In genomic region chr17:81821603-81822311, GRCh38 we compare ENCODE assay signal across 1 cellular context.
TF ChIP-seq lines count a peak whose summit lies in the region.

No MANE protein-coding gene starts in this region.

TF ChIP-seq in HepG2, 621 proteins besides CTCF, POLR2A, EP300 and RAD21 (continued from another document and continues in another):
- TF ChIP-seq MEIS2 (CRISPR knock-in tag; IDR thresholded peaks at IDR 0.05) (0 out of 2 replicates have a peak, but pooled peaks have one; percentile 20), FOXJ3 (CRISPR knock-in tag; IDR thresholded peaks at IDR 0.05; ENCODE audit: borderline replicate concordance) (no peak), BORCS8-MEF2B (CRISPR knock-in tag; IDR thresholded peaks at IDR 0.05) (no peak), FOSL1 (CRISPR knock-in tag; IDR thresholded peaks at IDR 0.05; ENCODE audit: borderline replicate concordance) (no peak), IKZF5 (CRISPR knock-in tag; IDR thresholded peaks at IDR 0.05) (peak; percentile 62; the same call in 1 of the 2 replicates), RBM39 (IDR thresholded peaks at IDR 0.05; ENCODE audit: low read depth, low read length, poor library complexity, severe bottlenecking) (no peak), CBX2 (IDR thresholded peaks at IDR 0.05; ENCODE audit: low read depth, low read length) (no peak), CBX2 (CRISPR knock-in tag; IDR thresholded peaks at IDR 0.05; ENCODE audit: low read depth) (no peak), POLR2G (IDR thresholded peaks at IDR 0.05; ENCODE audit: low read depth, low read length) (no peak; the same call in none of the 2 replicates), MYC (CRISPR knock-in tag; IDR thresholded peaks at IDR 0.05; ENCODE audit: borderline replicate concordance) (peak; percentile 64; the same call in 1 of the 2 replicates), SSRP1 (CRISPR knock-in tag; IDR thresholded peaks at IDR 0.05) (no peak), RFXANK (CRISPR knock-in tag; IDR thresholded peaks at IDR 0.05) (no peak), ZNF33B (CRISPR knock-in tag; IDR thresholded peaks at IDR 0.05) (no peak), BHLHE40 (IDR thresholded peaks at IDR 0.05; ENCODE audit: low read length) (peak; percentile 53; the same call in 1 of the 2 replicates), ISX (CRISPR knock-in tag; conservative IDR thresholded peaks at IDR 0.05) (no peak), ZNF451 (CRISPR knock-in tag; IDR thresholded peaks at IDR 0.05) (no peak; the same call in 1 of the 2 replicates), AGO1 (IDR thresholded peaks at IDR 0.05; ENCODE audit: low read depth, low read length, poor library complexity, severe bottlenecking) (peak; percentile 62), ZNF354B (CRISPR knock-in tag; IDR thresholded peaks at IDR 0.05) (no peak), NFIB (CRISPR knock-in tag; IDR thresholded peaks at IDR 0.05; ENCODE audit: borderline replicate concordance) (no peak), FOXM1 (CRISPR knock-in tag; IDR thresholded peaks at IDR 0.05) (no peak), EZH2 (conservative IDR thresholded peaks at IDR 0.05; ENCODE audit: low read depth, low read length) (no peak), NCOA1 (CRISPR knock-in tag; IDR thresholded peaks at IDR 0.05) (no peak), MTA3 (CRISPR knock-in tag; IDR thresholded peaks at IDR 0.05) (no peak), NCOA5 (CRISPR knock-in tag; IDR thresholded peaks at IDR 0.05) (no peak), RARA (CRISPR knock-in tag; IDR thresholded peaks at IDR 0.05) (peak; percentile 66), ZNF296 (CRISPR knock-in tag; conservative IDR thresholded peaks at IDR 0.05) (no peak), UBTF (CRISPR knock-in tag; IDR thresholded peaks at IDR 0.05) (no peak), MYNN (CRISPR knock-in tag; IDR thresholded peaks at IDR 0.05; ENCODE audit: low read depth) (no peak), ZFP1 (CRISPR knock-in tag; IDR thresholded peaks at IDR 0.05) (0 out of 2 replicates have a peak, but pooled peaks have one; percentile 51), RFX3 (CRISPR knock-in tag; IDR thresholded peaks at IDR 0.05) (no peak), ZFP36L2 (CRISPR knock-in tag; IDR thresholded peaks at IDR 0.05) (no peak), ATF7-NPFF (CRISPR knock-in tag; IDR thresholded peaks at IDR 0.05; ENCODE audit: low read depth) (no peak), PHB2 (IDR thresholded peaks at IDR 0.05; ENCODE audit: partially characterized antibody) (no peak), ZGPAT (CRISPR knock-in tag; IDR thresholded peaks at IDR 0.05) (peak; percentile 79; the same call in 1 of the 2 replicates), CCAR2 (optimal IDR thresholded peaks at IDR 0.05; ENCODE audit: low read depth, low read length) (no peak), HDAC1 (CRISPR knock-in tag; IDR thresholded peaks at IDR 0.05) (no peak; the same call in 1 of the 2 replicates), ATF2 (CRISPR knock-in tag; IDR thresholded peaks at IDR 0.05) (peak; percentile 50; the same call in 1 of the 2 replicates), ZNF616 (CRISPR knock-in tag; IDR thresholded peaks at IDR 0.05; ENCODE audit: low read depth) (no peak), ZNF317 (CRISPR knock-in tag; IDR thresholded peaks at IDR 0.05) (no peak), ZNF782 (CRISPR knock-in tag; IDR thresholded peaks at IDR 0.05; ENCODE audit: borderline replicate concordance) (no peak), GTF3A (CRISPR knock-in tag; conservative IDR thresholded peaks at IDR 0.05) (no peak), HMGA1 (CRISPR knock-in tag; conservative IDR thresholded peaks at IDR 0.05) (no peak), PPARG (CRISPR knock-in tag; conservative IDR thresholded peaks at IDR 0.05) (peak; percentile 42; the same call in 1 of the 2 replicates)
- TF ChIP-seq, protein P1, sequence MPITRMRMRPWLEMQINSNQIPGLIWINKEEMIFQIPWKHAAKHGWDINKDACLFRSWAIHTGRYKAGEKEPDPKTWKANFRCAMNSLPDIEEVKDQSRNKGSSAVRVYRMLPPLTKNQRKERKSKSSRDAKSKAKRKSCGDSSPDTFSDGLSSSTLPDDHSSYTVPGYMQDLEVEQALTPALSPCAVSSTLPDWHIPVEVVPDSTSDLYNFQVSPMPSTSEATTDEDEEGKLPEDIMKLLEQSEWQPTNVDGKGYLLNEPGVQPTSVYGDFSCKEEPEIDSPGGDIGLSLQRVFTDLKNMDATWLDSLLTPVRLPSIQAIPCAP (CRISPR knock-in tag; IDR thresholded peaks at IDR 0.05; ENCODE audit: low read depth), result no peak
- TF ChIP-seq, protein P2, sequence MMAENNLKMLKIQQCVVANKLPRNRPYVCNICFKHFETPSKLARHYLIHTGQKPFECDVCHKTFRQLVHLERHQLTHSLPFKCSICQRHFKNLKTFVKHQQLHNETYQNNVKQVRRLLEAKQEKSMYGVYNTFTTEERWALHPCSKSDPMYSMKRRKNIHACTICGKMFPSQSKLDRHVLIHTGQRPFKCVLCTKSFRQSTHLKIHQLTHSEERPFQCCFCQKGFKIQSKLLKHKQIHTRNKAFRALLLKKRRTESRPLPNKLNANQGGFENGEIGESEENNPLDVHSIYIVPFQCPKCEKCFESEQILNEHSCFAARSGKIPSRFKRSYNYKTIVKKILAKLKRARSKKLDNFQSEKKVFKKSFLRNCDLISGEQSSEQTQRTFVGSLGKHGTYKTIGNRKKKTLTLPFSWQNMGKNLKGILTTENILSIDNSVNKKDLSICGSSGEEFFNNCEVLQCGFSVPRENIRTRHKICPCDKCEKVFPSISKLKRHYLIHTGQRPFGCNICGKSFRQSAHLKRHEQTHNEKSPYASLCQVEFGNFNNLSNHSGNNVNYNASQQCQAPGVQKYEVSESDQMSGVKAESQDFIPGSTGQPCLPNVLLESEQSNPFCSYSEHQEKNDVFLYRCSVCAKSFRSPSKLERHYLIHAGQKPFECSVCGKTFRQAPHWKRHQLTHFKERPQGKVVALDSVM (CRISPR knock-in tag; IDR thresholded peaks at IDR 0.05), result peak; percentile 66
- TF ChIP-seq, protein P3, sequence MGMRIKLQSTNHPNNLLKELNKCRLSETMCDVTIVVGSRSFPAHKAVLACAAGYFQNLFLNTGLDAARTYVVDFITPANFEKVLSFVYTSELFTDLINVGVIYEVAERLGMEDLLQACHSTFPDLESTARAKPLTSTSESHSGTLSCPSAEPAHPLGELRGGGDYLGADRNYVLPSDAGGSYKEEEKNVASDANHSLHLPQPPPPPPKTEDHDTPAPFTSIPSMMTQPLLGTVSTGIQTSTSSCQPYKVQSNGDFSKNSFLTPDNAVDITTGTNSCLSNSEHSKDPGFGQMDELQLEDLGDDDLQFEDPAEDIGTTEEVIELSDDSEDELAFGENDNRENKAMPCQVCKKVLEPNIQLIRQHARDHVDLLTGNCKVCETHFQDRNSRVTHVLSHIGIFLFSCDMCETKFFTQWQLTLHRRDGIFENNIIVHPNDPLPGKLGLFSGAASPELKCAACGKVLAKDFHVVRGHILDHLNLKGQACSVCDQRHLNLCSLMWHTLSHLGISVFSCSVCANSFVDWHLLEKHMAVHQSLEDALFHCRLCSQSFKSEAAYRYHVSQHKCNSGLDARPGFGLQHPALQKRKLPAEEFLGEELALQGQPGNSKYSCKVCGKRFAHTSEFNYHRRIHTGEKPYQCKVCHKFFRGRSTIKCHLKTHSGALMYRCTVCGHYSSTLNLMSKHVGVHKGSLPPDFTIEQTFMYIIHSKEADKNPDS (CRISPR knock-in tag; IDR thresholded peaks at IDR 0.05), result no peak
- TF ChIP-seq, protein P4, sequence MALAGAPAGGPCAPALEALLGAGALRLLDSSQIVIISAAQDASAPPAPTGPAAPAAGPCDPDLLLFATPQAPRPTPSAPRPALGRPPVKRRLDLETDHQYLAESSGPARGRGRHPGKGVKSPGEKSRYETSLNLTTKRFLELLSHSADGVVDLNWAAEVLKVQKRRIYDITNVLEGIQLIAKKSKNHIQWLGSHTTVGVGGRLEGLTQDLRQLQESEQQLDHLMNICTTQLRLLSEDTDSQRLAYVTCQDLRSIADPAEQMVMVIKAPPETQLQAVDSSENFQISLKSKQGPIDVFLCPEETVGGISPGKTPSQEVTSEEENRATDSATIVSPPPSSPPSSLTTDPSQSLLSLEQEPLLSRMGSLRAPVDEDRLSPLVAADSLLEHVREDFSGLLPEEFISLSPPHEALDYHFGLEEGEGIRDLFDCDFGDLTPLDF (CRISPR knock-in tag; IDR thresholded peaks at IDR 0.05), result no peak
- TF ChIP-seq, protein P5, sequence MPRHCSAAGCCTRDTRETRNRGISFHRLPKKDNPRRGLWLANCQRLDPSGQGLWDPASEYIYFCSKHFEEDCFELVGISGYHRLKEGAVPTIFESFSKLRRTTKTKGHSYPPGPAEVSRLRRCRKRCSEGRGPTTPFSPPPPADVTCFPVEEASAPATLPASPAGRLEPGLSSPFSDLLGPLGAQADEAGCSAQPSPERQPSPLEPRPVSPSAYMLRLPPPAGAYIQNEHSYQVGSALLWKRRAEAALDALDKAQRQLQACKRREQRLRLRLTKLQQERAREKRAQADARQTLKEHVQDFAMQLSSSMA (CRISPR knock-in tag; IDR thresholded peaks at IDR 0.05), result no peak
- TF ChIP-seq, protein P6, sequence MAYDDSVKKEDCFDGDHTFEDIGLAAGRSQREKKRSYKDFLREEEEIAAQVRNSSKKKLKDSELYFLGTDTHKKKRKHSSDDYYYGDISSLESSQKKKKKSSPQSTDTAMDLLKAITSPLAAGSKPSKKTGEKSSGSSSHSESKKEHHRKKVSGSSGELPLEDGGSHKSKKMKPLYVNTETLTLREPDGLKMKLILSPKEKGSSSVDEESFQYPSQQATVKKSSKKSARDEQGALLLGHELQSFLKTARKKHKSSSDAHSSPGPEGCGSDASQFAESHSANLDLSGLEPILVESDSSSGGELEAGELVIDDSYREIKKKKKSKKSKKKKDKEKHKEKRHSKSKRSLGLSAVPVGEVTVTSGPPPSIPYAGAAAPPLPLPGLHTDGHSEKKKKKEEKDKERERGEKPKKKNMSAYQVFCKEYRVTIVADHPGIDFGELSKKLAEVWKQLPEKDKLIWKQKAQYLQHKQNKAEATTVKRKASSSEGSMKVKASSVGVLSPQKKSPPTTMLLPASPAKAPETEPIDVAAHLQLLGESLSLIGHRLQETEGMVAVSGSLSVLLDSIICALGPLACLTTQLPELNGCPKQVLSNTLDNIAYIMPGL (CRISPR knock-in tag; IDR thresholded peaks at IDR 0.05; ENCODE audit: borderline replicate concordance in 1 of 2, low read depth in 1 of 2), result peak; percentile 64 to 76; a peak in 3 of 4 replicates
- TF ChIP-seq, protein P7, sequence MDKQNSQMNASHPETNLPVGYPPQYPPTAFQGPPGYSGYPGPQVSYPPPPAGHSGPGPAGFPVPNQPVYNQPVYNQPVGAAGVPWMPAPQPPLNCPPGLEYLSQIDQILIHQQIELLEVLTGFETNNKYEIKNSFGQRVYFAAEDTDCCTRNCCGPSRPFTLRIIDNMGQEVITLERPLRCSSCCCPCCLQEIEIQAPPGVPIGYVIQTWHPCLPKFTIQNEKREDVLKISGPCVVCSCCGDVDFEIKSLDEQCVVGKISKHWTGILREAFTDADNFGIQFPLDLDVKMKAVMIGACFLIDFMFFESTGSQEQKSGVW (CRISPR knock-in tag; IDR thresholded peaks at IDR 0.05; ENCODE audit: borderline replicate concordance), result no peak
